12 cellular contexts compared by ENCODE assay signal in genomic region chr3:39295184-39295775, GRCh38. TPM values are rescaled to one million over a fixed set of nuclear protein-coding genes. Genes with fewer than 3 reads are reported as not detected.
DNase-seq lines count a peak whose midpoint lies in the region; ATAC-seq and TF ChIP-seq lines count a peak whose summit lies in the region.
"Had no signal": no experiment of that assay in that cellular context is flagged by ENCODE, and none has a peak within 500 bp of the region (broad histone marks: within the 10 kb centered on the region; RNA-seq: fewer than 3 reads in every experiment).

No MANE protein-coding gene starts in this region.

- peaks cover 24% of the 10 kb centered on the region for H3K9me3 Mint-ChIP-seq in activated CD4-positive, alpha-beta T cell treated with anti-CD3 and anti-CD28 coated beads, Interleukin-2, amount 10 ng/mL, durations not matched to agents 7 days and 5 days

- DNase-seq in activated CD4-positive, alpha-beta T cell treated with anti-CD3 and anti-CD28 coated beads, Interleukin-2, amount 10 ng/mL, durations not matched to agents 7 days and 5 days = no peak
- DNase-seq in activated CD4-positive, alpha-beta T cell treated with anti-CD3 and anti-CD28 coated beads for 1 hour = no peak
- DNase-seq in renal cortical epithelial cell (ENCODE audit: low read depth) = peak; percentile 37
- DNase-seq in islet precursor cell = no peak
- DNase-seq in cerebellar cortex (ENCODE audit: low spot score) = no peak
- DNase-seq: effector CD4-positive, alpha-beta T cell; NCI-H446; pancreas had no signal

- peaks cover 40% of the 10 kb centered on the region for H3K4me1 Mint-ChIP-seq in activated CD4-positive, alpha-beta T cell treated with anti-CD3 and anti-CD28 coated beads, Interleukin-2, amount 10 ng/mL, durations not matched to agents 7 days and 5 days

- CTCF ChIA-PET in activated CD4-positive, alpha-beta T cell treated with anti-CD3 and anti-CD28 coated beads, Interleukin-2, amount 10 ng/mL, durations not matched to agents 7 days and 5 days (lab: Charles Lee) = interaction anchor here (1.1 to 10.0 kb wide), 6 partner anchors 20 to 168 kb away, joined by 3 to 275 read pairs (median 4); partner anchors contain the start of genes CCR8, CX3CR1 and XIRP1

- H3K36me3 Mint-ChIP-seq in activated CD4-positive, alpha-beta T cell treated with anti-CD3 and anti-CD28 coated beads, Interleukin-2, amount 10 ng/mL, durations not matched to agents 7 days and 5 days (ENCODE audit: low read depth) = peaks cover 3% of the 10 kb centered on the region

- no peak overlapping the region for H3K4me3 Mint-ChIP-seq in activated CD4-positive, alpha-beta T cell treated with anti-CD3 and anti-CD28 coated beads, Interleukin-2, amount 10 ng/mL, durations not matched to agents 7 days and 5 days

- H3K27me3 Mint-ChIP-seq in activated CD4-positive, alpha-beta T cell treated with anti-CD3 and anti-CD28 coated beads, Interleukin-2, amount 10 ng/mL, durations not matched to agents 7 days and 5 days = peaks cover 9% of the 10 kb centered on the region

- peak; percentile 78 for ATAC-seq in GM21515 (IDR thresholded peaks at IDR 0.05; ENCODE audit: unreplicated experiment)
- ATAC-seq in HG03135 (IDR thresholded peaks at IDR 0.05; ENCODE audit: unreplicated experiment) = peak; percentile 64
- no peak for ATAC-seq in SK-N-SH treated with all-trans-retinoic acid at 6 μM for 48 hours
- ATAC-seq: A549, pancreas had no signal

- peak overlapping the region; percentile 82 for H3K27ac Mint-ChIP-seq in activated CD4-positive, alpha-beta T cell treated with anti-CD3 and anti-CD28 coated beads, Interleukin-2, amount 10 ng/mL, durations not matched to agents 7 days and 5 days

- POLR2A ChIA-PET in activated CD4-positive, alpha-beta T cell treated with anti-CD3 and anti-CD28 coated beads, Interleukin-2, amount 10 ng/mL, durations not matched to agents 7 days and 5 days (lab: Charles Lee) = no interaction called here

TF ChIP-seq in SK-N-SH treated with all-trans-retinoic acid at 6 μM for 48 hours, 23 proteins besides CTCF, POLR2A, EP300 and RAD21 (continues in another document):
- no peak for TF ChIP-seq TSHZ2 (CRISPR knock-in tag; IDR thresholded peaks at IDR 0.05)
- TF ChIP-seq RARB (CRISPR knock-in tag; IDR thresholded peaks at IDR 0.05) = no peak
- no peak for TF ChIP-seq POU6F1 (CRISPR knock-in tag; IDR thresholded peaks at IDR 0.05; ENCODE audit: borderline replicate concordance, low read depth)
- TF ChIP-seq ZC3H10 (CRISPR knock-in tag; IDR thresholded peaks at IDR 0.05) = no peak
- no peak for TF ChIP-seq CSRNP3 (CRISPR knock-in tag; IDR thresholded peaks at IDR 0.05)
- no peak for TF ChIP-seq ZFP3 (CRISPR knock-in tag; IDR thresholded peaks at IDR 0.05)
- TF ChIP-seq CREB5 (CRISPR knock-in tag; IDR thresholded peaks at IDR 0.05; ENCODE audit: low read depth) = no peak
- TF ChIP-seq CSDC2 (CRISPR knock-in tag; IDR thresholded peaks at IDR 0.05) = no peak
- no peak for TF ChIP-seq ZNF565 (CRISPR knock-in tag; conservative IDR thresholded peaks at IDR 0.05; ENCODE audit: low read depth)
- TF ChIP-seq ZFP30 (CRISPR knock-in tag; IDR thresholded peaks at IDR 0.05) = no peak
- no peak for TF ChIP-seq SNAI2 (CRISPR knock-in tag; IDR thresholded peaks at IDR 0.05)
- TF ChIP-seq TCF4 (CRISPR knock-in tag; IDR thresholded peaks at IDR 0.05; ENCODE audit: borderline replicate concordance) = no peak
- TF ChIP-seq ESRRG (CRISPR knock-in tag; IDR thresholded peaks at IDR 0.05) = no peak
- TF ChIP-seq BACH2 (CRISPR knock-in tag; IDR thresholded peaks at IDR 0.05; ENCODE audit: borderline replicate concordance) = no peak
- TF ChIP-seq ISL1 (CRISPR knock-in tag; IDR thresholded peaks at IDR 0.05) = no peak
- no peak for TF ChIP-seq PPARA (CRISPR knock-in tag; IDR thresholded peaks at IDR 0.05; ENCODE audit: borderline replicate concordance)
- no peak for TF ChIP-seq ZNF8 (CRISPR knock-in tag; IDR thresholded peaks at IDR 0.05)
- no peak for TF ChIP-seq ARNTL (CRISPR knock-in tag; IDR thresholded peaks at IDR 0.05; ENCODE audit: borderline replicate concordance, low read depth)

RNA-seq across cellular contexts. Expression of gene CX3CR1, which starts 15.4 kb away (rescaled TPM):
- 1 to 10 TPM in 1 of 2 experiments, under 1 TPM in 1; 0.60 to 1.5 TPM for total RNA-seq in activated CD4-positive, alpha-beta T cell treated with anti-CD3 and anti-CD28 coated beads, Interleukin-2, amount 10 ng/mL, durations not matched to agents 7 days and 5 days
- 0.17 TPM in 1 of 2 replicates, not detected in the other for total RNA-seq in renal cortical epithelial cell

RNA-seq across cellular contexts. Expression of gene CCR8, which starts 34.2 kb away (rescaled TPM):
- 1 to 10 TPM in 1 of 2 experiments, under 1 TPM in 1; 0.74 to 1.9 TPM for total RNA-seq in activated CD4-positive, alpha-beta T cell treated with anti-CD3 and anti-CD28 coated beads, Interleukin-2, amount 10 ng/mL, durations not matched to agents 7 days and 5 days
- total RNA-seq in renal cortical epithelial cell = 1.0 TPM in 1 of 2 replicates, not detected in the other
- total RNA-seq: pancreas had no signal
